ENCODE assay signal across 8 cellular contexts in the genomic region with DNA sequence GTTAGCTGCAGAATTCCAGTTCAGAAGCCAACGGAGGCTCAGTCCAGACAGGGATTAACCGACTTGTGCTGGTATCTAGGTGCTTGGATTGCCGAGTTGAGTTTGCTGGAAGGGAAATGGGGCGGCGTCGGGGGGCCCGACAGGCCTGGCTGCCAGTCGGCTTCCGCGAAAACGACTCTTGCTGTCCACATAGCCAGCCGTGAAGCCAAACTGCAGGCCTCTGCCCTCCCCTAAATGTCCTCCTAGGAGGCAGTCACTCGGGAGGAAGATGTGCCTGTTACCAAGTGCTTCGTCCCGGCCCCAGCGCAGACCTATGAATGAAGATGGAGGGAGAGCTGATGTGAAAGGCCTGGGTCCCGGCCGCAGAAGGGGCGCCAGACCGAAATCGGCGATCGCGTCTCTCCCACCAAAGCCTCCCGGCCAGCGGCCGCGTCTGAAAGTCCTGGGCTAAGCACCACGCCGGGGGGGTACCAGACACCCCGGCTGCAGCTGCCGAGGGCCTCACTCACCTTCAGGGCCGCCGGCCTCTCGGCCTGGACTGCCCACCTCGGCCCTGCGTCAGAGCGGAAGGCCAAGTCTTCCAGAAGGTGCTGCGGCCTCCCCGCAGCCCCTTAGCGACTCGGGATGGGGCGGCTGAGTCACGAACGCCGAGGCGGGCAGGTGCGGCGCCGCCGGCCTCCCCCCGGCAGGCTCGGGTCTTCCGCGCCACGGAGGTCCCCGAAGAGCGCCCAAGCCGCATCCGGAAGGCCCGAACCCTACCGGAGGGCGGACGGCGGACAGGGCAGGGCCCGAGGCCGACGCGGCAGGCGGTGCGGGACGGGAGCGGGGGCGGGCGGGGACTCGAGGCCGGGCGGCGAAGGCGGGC. TPM values are rescaled to one million over a fixed set of nuclear protein-coding genes. Genes with fewer than 3 reads are reported as not detected.
DNase-seq lines count a peak whose midpoint lies in the region; FAIRE-seq and TF ChIP-seq lines count a peak whose summit lies in the region.

No MANE protein-coding gene starts in this region.

- DNase-seq in HFFc6 = no peak
- peak; percentile 31 for DNase-seq in RPMI8226
- no peak for DNase-seq in iPS DF 6.9 (ENCODE audit: low read depth, low spot score)
- no peak for DNase-seq in small intestine
- DNase-seq in HPDE6-E6E7 (ENCODE audit: extremely low spot score) = no peak
- DNase-seq in T1000 (lab: John Stamatoyannopoulos, UW) = no peak

- H3K4me3 Mint-ChIP-seq in HFFc6 = peak overlapping the region; percentile 94

- no peak for TF ChIP-seq CTCF in HFFc6 (IDR thresholded peaks at IDR 0.05)

- peaks cover 28% of the 10 kb centered on the region for H3K36me3 Mint-ChIP-seq in HFFc6 (ENCODE audit: low read depth)

- WGBS in iPS DF 6.9 (ENCODE audit: insufficient coverage, insufficient read length) = no CpG with 5 or more reads among the region's 80 CpGs
- 0% methylated on average over 62 to 80 of the region's 80 CpGs for WGBS in small intestine, 3 donors

- no peak for FAIRE-seq in small intestine (lab: Jason Lieb, UNC)

- peak overlapping the region; percentile 92 for H3K9ac ChIP-seq in ES-I3 (ENCODE audit: low read depth, low read length)

- 0 out of 2 replicates have a peak, but pooled peaks cover 5% of the 10 kb centered on the region for H3K9me3 Mint-ChIP-seq in HFFc6

- peaks cover 35% of the 10 kb centered on the region for H3K4me1 Mint-ChIP-seq in HFFc6 (ENCODE audit: low read depth)

- H3K27ac ChIP-seq in angular gyrus (ENCODE audit: low read depth, low read length) (peak overlapping the region; percentile 87), iPS DF 6.9 (ENCODE audit: low read length) (no peak overlapping the region), small intestine (ENCODE audit: low read depth in 1 of 2, low read length in 1 of 2) (peak overlapping the region; percentile 88 to 93)

- H3K4me3 ChIP-seq in iPS DF 6.9 (ENCODE audit: low read length) = peak overlapping the region; percentile 86
- H3K4me3 ChIP-seq in small intestine (ENCODE audit: low read depth in 1 of 2, low read length in 2 of 2) = peak overlapping the region; percentile 81 to 88

- H3K27ac Mint-ChIP-seq in HFFc6 = peak overlapping the region; percentile 89

- H3K36me3 ChIP-seq in ES-I3 (ENCODE audit: insufficient read depth, low read length) (peaks cover 19% of the 10 kb centered on the region; the same call in 1 of the 2 replicates), iPS DF 6.9 (ENCODE audit: control insufficient read depth, insufficient read depth, low read length) (peaks cover 24% of the 10 kb centered on the region), small intestine (ENCODE audit: control insufficient read depth in 2 of 2, insufficient read depth in 2 of 2, low read length in 2 of 2) (peaks cover 2 to 3% of the 10 kb centered on the region in 2 donors)

- peaks cover 10% of the 10 kb centered on the region for H3K27me3 Mint-ChIP-seq in HFFc6 (ENCODE audit: insufficient read depth)

- no peaks in the 10 kb centered on the region for H3K27me3 ChIP-seq in iPS DF 6.9 (ENCODE audit: control insufficient read depth, insufficient read depth, low read length)
- no peaks in the 10 kb centered on the region for H3K27me3 ChIP-seq in small intestine (ENCODE audit: control insufficient read depth in 2 of 2, insufficient read depth in 2 of 2, low read length in 2 of 2)

- H3K9me3 ChIP-seq in ES-I3 (ENCODE audit: control insufficient read depth, insufficient read depth, low read length) (no peaks in the 10 kb centered on the region), iPS DF 6.9 (ENCODE audit: control insufficient read depth, insufficient read depth, low read length) (no peaks in the 10 kb centered on the region), small intestine (ENCODE audit: control insufficient read depth, low read depth) (no peaks in the 10 kb centered on the region)

- H3K4me1 ChIP-seq in ES-I3 (ENCODE audit: insufficient read depth, low read length) (no peaks in the 10 kb centered on the region), iPS DF 6.9 (ENCODE audit: control insufficient read depth, insufficient read depth, low read length) (peaks cover 2% of the 10 kb centered on the region; the same call in 1 of the 2 replicates), small intestine (ENCODE audit: control insufficient read depth in 2 of 2, insufficient read depth in 1 of 2, low read depth in 1 of 2, low read length in 1 of 2) (peaks cover 2% of the 10 kb centered on the region in 2 donors)

RNA-seq across cellular contexts. Expression of a gene that starts 7.5 kb away (rescaled TPM):
- 10 to 100 TPM; 40.5 to 52.5 (median 49.1) TPM for total RNA-seq in HFFc6 (2021; fragmentation: NEBNext Ultra II Directional; extraction: Animal tissue kit (Norgen Biotek cat#: 25700))
- polyA plus RNA-seq in small intestine = 10 to 100 TPM; 10.8 to 51.2 (median 12.5) TPM

RNA-seq across cellular contexts. Expression of a gene that starts 9.5 kb away (rescaled TPM):
- total RNA-seq in HFFc6 (2021; fragmentation: NEBNext Ultra II Directional; extraction: Animal tissue kit (Norgen Biotek cat#: 25700)) = 10 to 100 TPM; 31.1 to 45.6 (median 41.9) TPM
- polyA plus RNA-seq in small intestine = 10 to 100 TPM; 19.5 to 45.3 (median 21.5) TPM

RNA-seq across cellular contexts. Expression of a gene that starts 13.0 kb away (rescaled TPM):
- 10 to 100 TPM; 10.0 to 13.5 (median 10.8) TPM for total RNA-seq in HFFc6 (2021; fragmentation: NEBNext Ultra II Directional; extraction: Animal tissue kit (Norgen Biotek cat#: 25700))
- polyA plus RNA-seq in small intestine = 10 to 100 TPM; 14.9 to 21.7 (median 19.2) TPM

RNA-seq across cellular contexts. Expression of a gene that starts 26.6 kb away (rescaled TPM):
- total RNA-seq in HFFc6 (2021; fragmentation: NEBNext Ultra II Directional; extraction: Animal tissue kit (Norgen Biotek cat#: 25700)) = 10 to 100 TPM; 27.4 to 31.4 (median 27.8) TPM
- polyA plus RNA-seq in small intestine = 10 to 100 TPM; 26.0 to 56.4 (median 33.5) TPM

RNA-seq across cellular contexts. Expression of a gene that starts 27.2 kb away (rescaled TPM):
- 10 to 100 TPM in 4 of 6 experiments, 1 to 10 TPM in 2; 9.9 to 13.4 (median 11.3) TPM for total RNA-seq in HFFc6 (2021; fragmentation: NEBNext Ultra II Directional; extraction: Animal tissue kit (Norgen Biotek cat#: 25700))
- 10 to 100 TPM; 12.3 to 24.4 (median 14.3) TPM for polyA plus RNA-seq in small intestine
